In genomic region chr4:154559931-154560801, GRCh38 we compare ENCODE assay signal across 1 cellular context.
TF ChIP-seq lines count a peak whose summit lies in the region.

No MANE protein-coding gene starts in this region.

TF ChIP-seq in K562, 482 proteins besides CTCF, POLR2A, EP300 and RAD21:
- TF ChIP-seq HMG20A (CRISPR knock-in tag; conservative IDR thresholded peaks at IDR 0.05) (no peak), MLX (CRISPR knock-in tag; conservative IDR thresholded peaks at IDR 0.05) (no peak), ZNF253 (CRISPR knock-in tag; conservative IDR thresholded peaks at IDR 0.05) (no peak), CAMTA2 (CRISPR knock-in tag; conservative IDR thresholded peaks at IDR 0.05) (no peak), ZBTB49 (CRISPR knock-in tag; IDR thresholded peaks at IDR 0.05; ENCODE audit: borderline replicate concordance) (no peak), CBFA2T3 (IDR thresholded peaks at IDR 0.05) (peak; percentile 28; the same call in 1 of the 2 replicates), PBX2 (CRISPR knock-in tag; IDR thresholded peaks at IDR 0.05; ENCODE audit: low read depth) (no peak), PBX2 (tag; conservative IDR thresholded peaks at IDR 0.05; ENCODE audit: low read depth) (peak; percentile 60; the same call in 1 of the 2 replicates), JUND (IDR thresholded peaks at IDR 0.05; ENCODE audit: borderline replicate concordance, low read depth, low read length) (no peak), JUND (tag; IDR thresholded peaks at IDR 0.05; ENCODE audit: borderline replicate concordance, low read depth, low read length) (0 out of 3 replicates have a peak, but pooled peaks have one; percentile 10), IRF9 (tag; IDR thresholded peaks at IDR 0.05) (no peak), ZNF511 (CRISPR knock-in tag; IDR thresholded peaks at IDR 0.05) (no peak), ZSCAN32 (CRISPR knock-in tag; IDR thresholded peaks at IDR 0.05) (no peak), HOMEZ (CRISPR knock-in tag; IDR thresholded peaks at IDR 0.05) (no peak), ZFP1 (CRISPR knock-in tag; IDR thresholded peaks at IDR 0.05) (no peak), MECOM (CRISPR knock-in tag; IDR thresholded peaks at IDR 0.05) (no peak), RBM22 (IDR thresholded peaks at IDR 0.05; ENCODE audit: low read depth, low read length, poor library complexity, severe bottlenecking) (no peak), CREM (IDR thresholded peaks at IDR 0.05; ENCODE audit: low read depth) (0 out of 2 replicates have a peak, but pooled peaks have one; percentile 32), MEIS2 (IDR thresholded peaks at IDR 0.05; ENCODE audit: partially characterized antibody) (peak; percentile 75), RBM17 (IDR thresholded peaks at IDR 0.05; ENCODE audit: borderline replicate concordance, low read depth, low read length) (no peak), CREB1 (IDR thresholded peaks at IDR 0.05) (peak; percentile 38; the same call in 1 of the 2 replicates), CREB1 (CRISPR knock-in tag; IDR thresholded peaks at IDR 0.05) (0 out of 2 replicates have a peak, but pooled peaks have one; percentile 41), ZNF316 (IDR thresholded peaks at IDR 0.05) (no peak), ZNF175 (CRISPR knock-in tag; IDR thresholded peaks at IDR 0.05; ENCODE audit: low read depth) (no peak)
